13 cellular contexts compared by ENCODE assay signal in genomic region chr7:106795877-106796231, GRCh38.
"Had no signal": no experiment of that assay in that cellular context is flagged by ENCODE, and none has a peak within 500 bp of the region (broad histone marks: within the 10 kb centered on the region; RNA-seq: fewer than 3 reads in every experiment).

No MANE protein-coding gene starts in this region.

- H3K4me3 Mint-ChIP-seq: endodermal cell, neural progenitor cell had no signal

- H3K27ac Mint-ChIP-seq: endodermal cell, neural progenitor cell had no signal

- H3K4me1 Mint-ChIP-seq: endodermal cell, neural progenitor cell had no signal

- ATAC-seq: gastroesophageal sphincter, left cardiac atrium, lower lobe of right lung, sciatic nerve had no signal

- DNase-seq: activated CD4-positive, alpha-beta T cell treated with anti-CD3 and anti-CD28 coated beads, Interleukin-2, amount 50 U/mL, for 1 hour; activated CD8-positive, alpha-beta memory T cell treated with anti-CD3 and anti-CD28 coated beads for 24 hours; activated naive CD4-positive, alpha-beta T cell; aorta; endodermal cell; erythroblast; left cardiac atrium; lower lobe of right lung; ovary; T-helper 9 cell had no signal

- H3K36me3 Mint-ChIP-seq: neural progenitor cell had no signal
